12 cellular contexts compared by ENCODE assay signal in the genomic region with DNA sequence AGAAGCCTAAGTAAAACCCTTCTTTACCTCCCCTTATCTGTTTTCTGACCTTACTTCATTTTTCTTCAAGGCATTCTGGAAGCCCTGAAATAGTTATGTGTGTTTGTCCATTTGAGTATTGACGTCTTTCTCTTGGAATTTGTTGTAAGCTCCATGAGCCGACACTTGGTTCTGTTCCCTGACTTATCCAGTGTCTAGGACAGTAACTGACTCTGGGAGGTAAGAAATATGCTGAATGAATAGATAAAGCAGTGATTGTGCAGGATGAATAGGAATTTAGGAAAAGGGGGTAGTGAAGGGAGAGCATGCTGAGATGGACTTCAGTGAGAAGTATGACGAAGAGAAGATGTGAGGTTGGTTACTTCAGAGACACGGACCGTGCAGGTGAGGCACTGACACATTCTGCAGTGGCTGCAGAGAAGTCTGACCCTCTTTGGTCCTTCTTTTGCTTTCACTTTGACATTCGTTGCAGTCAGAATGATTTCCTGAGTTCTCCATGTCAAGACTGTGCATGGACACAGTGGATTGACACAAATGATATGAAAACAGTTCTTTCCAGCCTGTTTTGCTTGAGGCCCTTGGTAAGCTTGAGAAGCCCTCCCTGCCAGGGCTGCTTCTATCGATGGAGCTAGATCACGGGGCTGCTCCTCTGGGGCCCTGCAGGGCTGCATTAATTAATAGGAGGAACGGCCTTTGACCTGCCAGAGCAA.
DNase-seq lines count a peak whose midpoint lies in the region; ATAC-seq, FAIRE-seq and TF ChIP-seq lines count a peak whose summit lies in the region.
"Had no signal": no experiment of that assay in that cellular context is flagged by ENCODE, and none has a peak within 500 bp of the region (broad histone marks: within the 10 kb centered on the region; RNA-seq: fewer than 3 reads in every experiment).

No MANE protein-coding gene starts in this region.

- H3K4me3 ChIP-seq in IMR-90 (ENCODE audit: insufficient read depth, low read depth, low read length) (no peak overlapping the region), right lobe of liver (peak overlapping the region in 1 of 3 donors; percentile 28)
- H3K4me3 ChIP-seq: K562 had no signal

- POLR2A ChIA-PET in IMR-90 (lab: Charles Lee; ENCODE audit: unreplicated experiment), result no interaction called here

- no peak for TF ChIP-seq POLR2A in IMR-90 (IDR thresholded peaks at IDR 0.05; ENCODE audit: low read depth, low read length)
- TF ChIP-seq POLR2A in right lobe of liver (IDR thresholded peaks at IDR 0.05), result no peak

- CTCF ChIA-PET in IMR-90 (lab: Yijun Ruan, JAX), result no interaction called here

- no peak overlapping the region for H3K4ac ChIP-seq in IMR-90 (ENCODE audit: low read depth, low read length)

- peak overlapping the region; percentile 64 for H2AFZ ChIP-seq in IMR-90 (replicated peaks; ENCODE audit: low read length, poor library complexity)

- dilution Hi-C loops in IMR-90 (cut with HindIII; ENCODE audit: low sequenced_read_pairs, unreplicated experiment), result no loop called here

- no TSS peak for BruUV-seq in IMR-90 (replicated peaks; lab: Mats Ljungman, UMichigan)

- H3K4me2 ChIP-seq in IMR-90 (ENCODE audit: low read depth, low read length), result no peak overlapping the region

- FAIRE-seq in urothelium cell line (lab: Jason Lieb, UNC), result no peak
- FAIRE-seq: K562 had no signal

- H4K5ac ChIP-seq in IMR-90 (ENCODE audit: low read depth, low read length), result no peak overlapping the region

- ATAC-seq in GM18499 (IDR thresholded peaks at IDR 0.05; ENCODE audit: insufficient read depth, unreplicated experiment), result peak; percentile 52
- ATAC-seq in GM21381 (IDR thresholded peaks at IDR 0.05; ENCODE audit: unreplicated experiment), result peak; percentile 71
- ATAC-seq in IMR-90 (ENCODE audit: low read depth), result no peak
- ATAC-seq in right lobe of liver, result peak; percentile 34 to 68 (median 59)
- ATAC-seq: K562; left cardiac atrium; stimulated activated effector memory CD8-positive, alpha-beta T cell treated with anti-CD3 and anti-CD28 coated beads, Interleukin-12 subunit alpha, Interleukin-12 subunit beta, amount 100 ng/mL, for 72 hours had no signal

- TF ChIP-seq RAD21 in IMR-90 (IDR thresholded peaks at IDR 0.05; ENCODE audit: low read length), result no peak

- no peak for DNase-seq in IMR-90
- no peak for DNase-seq in right lobe of liver
- no peak for DNase-seq in cerebellum (ENCODE audit: low spot score)
- no peak for DNase-seq in SHP77 treated with DMSO at 0.1 percent for 48 hours (lab: John Stamatoyannopoulos, UW)
- no peak for DNase-seq in urothelium cell line (ENCODE audit: low spot score)
- DNase-seq in NCI-H524 treated with DMSO at 0.1 percent for 48 hours (lab: John Stamatoyannopoulos, UW), result no peak
- DNase-seq: activated naive CD4-positive, alpha-beta T cell treated with anti-CD3 and anti-CD28 coated beads, Interleukin-2, amount 50 U/mL, for 16 hours; left cardiac atrium had no signal

- no peak overlapping the region for H2AK5ac ChIP-seq in IMR-90 (ENCODE audit: low read depth, low read length)

- no peak overlapping the region for H4K91ac ChIP-seq in IMR-90 (ENCODE audit: insufficient read depth, low read depth, low read length)

- H4K8ac ChIP-seq in IMR-90 (ENCODE audit: low read depth in 2 of 2, low read length in 2 of 2), result no peak overlapping the region

- H2BK120ac ChIP-seq in IMR-90 (ENCODE audit: low read depth, low read length), result no peak overlapping the region

- no peaks in the 10 kb centered on the region for H3K79me1 ChIP-seq in IMR-90 (ENCODE audit: low read depth in 1 of 2, low read length in 2 of 2)

- no peak overlapping the region for H2AK9ac ChIP-seq in IMR-90 (replicated peaks; ENCODE audit: low read depth, low read length, poor library complexity)

- no peak overlapping the region for H3K56ac ChIP-seq in IMR-90 (ENCODE audit: extremely low read depth, insufficient read depth, low read length)

- no peak overlapping the region for H2BK15ac ChIP-seq in IMR-90 (ENCODE audit: low read depth, low read length)

- H4K20me1 ChIP-seq in IMR-90 (ENCODE audit: insufficient read depth, low read length), result no peaks in the 10 kb centered on the region

- H2BK5ac ChIP-seq in IMR-90 (ENCODE audit: low read depth, low read length, poor library complexity, severe bottlenecking), result no peak overlapping the region

- H3K27ac ChIP-seq in IMR-90 (ENCODE audit: insufficient read depth, low read length), result no peak overlapping the region
- H3K27ac ChIP-seq in right lobe of liver, result no peak overlapping the region

- no peak overlapping the region for H3K18ac ChIP-seq in IMR-90 (ENCODE audit: low read depth, low read length)

- TF ChIP-seq CTCF in IMR-90 (conservative IDR thresholded peaks at IDR 0.05; ENCODE audit: low read depth, low read length) (no peak), right lobe of liver (IDR thresholded peaks at IDR 0.05) (no peak)

- intact Hi-C loops in IMR-90 (cut with micrococcal nuclease), result no loop called here
- intact Hi-C loops in right lobe of liver (cut with DNase I), result no loop called here

- H3K9me3 ChIP-seq in IMR-90 (ENCODE audit: control insufficient read depth, insufficient read depth, low read length), result peaks cover 4% of the 10 kb centered on the region; the same call in 1 of the 2 replicates
- H3K9me3 ChIP-seq in right lobe of liver, result no peaks in the 10 kb centered on the region

- no peak overlapping the region for H2BK20ac ChIP-seq in IMR-90 (ENCODE audit: low read depth, low read length)

- no peak overlapping the region for H3K14ac ChIP-seq in IMR-90 (replicated peaks; ENCODE audit: low read depth, low read length)

- no peaks in the 10 kb centered on the region for H3K27me3 ChIP-seq in IMR-90 (ENCODE audit: control insufficient read depth, insufficient read depth, low read length)
- H3K27me3 ChIP-seq in right lobe of liver, result no peaks in the 10 kb centered on the region

- no peak overlapping the region for H3K9ac ChIP-seq in IMR-90 (ENCODE audit: low read depth, low read length)

- in situ Hi-C loops in IMR-90 (cut with MboI; ENCODE audit: low sequenced_read_pairs), result no loop called here

- no peaks in the 10 kb centered on the region for H3K4me1 ChIP-seq in IMR-90 (ENCODE audit: control insufficient read depth, insufficient read depth, low read length)
- no peaks in the 10 kb centered on the region for H3K4me1 ChIP-seq in right lobe of liver

- no peaks in the 10 kb centered on the region for H3K9me1 ChIP-seq in IMR-90 (ENCODE audit: insufficient read depth, low read length)

- H3K23ac ChIP-seq in IMR-90 (ENCODE audit: low read depth, low read length), result no peak overlapping the region

- no peaks in the 10 kb centered on the region for H3K36me3 ChIP-seq in IMR-90 (ENCODE audit: control insufficient read depth, insufficient read depth, low read length)
- H3K36me3 ChIP-seq in right lobe of liver, result no peaks in the 10 kb centered on the region

- 65% methylated on average over 4 of the region's 9 CpGs; no CpG with 5 or more reads in 1 of the 2 experiments for WGBS in IMR-90 (ENCODE audit: extremely low coverage in 2 of 2, insufficient read length in 1 of 2), 2 experiments
- WGBS in right lobe of liver (ENCODE audit: insufficient coverage, low coverage, low lambda C conversion rate, missing lambda C conversion rate), result 41% methylated on average over 9 of the region's 9 CpGs

TF ChIP-seq in IMR-90, 13 proteins besides CTCF, POLR2A, EP300 and RAD21:
- TF ChIP-seq RCOR1 (IDR thresholded peaks at IDR 0.05; ENCODE audit: insufficient replicate concordance, low read length) (no peak), BHLHE40 (IDR thresholded peaks at IDR 0.05; ENCODE audit: low read depth, low read length) (no peak), MAZ (IDR thresholded peaks at IDR 0.05; ENCODE audit: borderline replicate concordance, low read depth, low read length) (no peak), SMC3 (IDR thresholded peaks at IDR 0.05; ENCODE audit: low read depth, low read length) (no peak)
- TF ChIP-seq, protein P1, sequence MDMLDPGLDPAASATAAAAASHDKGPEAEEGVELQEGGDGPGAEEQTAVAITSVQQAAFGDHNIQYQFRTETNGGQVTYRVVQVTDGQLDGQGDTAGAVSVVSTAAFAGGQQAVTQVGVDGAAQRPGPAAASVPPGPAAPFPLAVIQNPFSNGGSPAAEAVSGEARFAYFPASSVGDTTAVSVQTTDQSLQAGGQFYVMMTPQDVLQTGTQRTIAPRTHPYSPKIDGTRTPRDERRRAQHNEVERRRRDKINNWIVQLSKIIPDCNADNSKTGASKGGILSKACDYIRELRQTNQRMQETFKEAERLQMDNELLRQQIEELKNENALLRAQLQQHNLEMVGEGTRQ (IDR thresholded peaks at IDR 0.05; ENCODE audit: low read depth, low read length), result no peak
